ENCODE assay signal across 10 cellular contexts in the genomic region with DNA sequence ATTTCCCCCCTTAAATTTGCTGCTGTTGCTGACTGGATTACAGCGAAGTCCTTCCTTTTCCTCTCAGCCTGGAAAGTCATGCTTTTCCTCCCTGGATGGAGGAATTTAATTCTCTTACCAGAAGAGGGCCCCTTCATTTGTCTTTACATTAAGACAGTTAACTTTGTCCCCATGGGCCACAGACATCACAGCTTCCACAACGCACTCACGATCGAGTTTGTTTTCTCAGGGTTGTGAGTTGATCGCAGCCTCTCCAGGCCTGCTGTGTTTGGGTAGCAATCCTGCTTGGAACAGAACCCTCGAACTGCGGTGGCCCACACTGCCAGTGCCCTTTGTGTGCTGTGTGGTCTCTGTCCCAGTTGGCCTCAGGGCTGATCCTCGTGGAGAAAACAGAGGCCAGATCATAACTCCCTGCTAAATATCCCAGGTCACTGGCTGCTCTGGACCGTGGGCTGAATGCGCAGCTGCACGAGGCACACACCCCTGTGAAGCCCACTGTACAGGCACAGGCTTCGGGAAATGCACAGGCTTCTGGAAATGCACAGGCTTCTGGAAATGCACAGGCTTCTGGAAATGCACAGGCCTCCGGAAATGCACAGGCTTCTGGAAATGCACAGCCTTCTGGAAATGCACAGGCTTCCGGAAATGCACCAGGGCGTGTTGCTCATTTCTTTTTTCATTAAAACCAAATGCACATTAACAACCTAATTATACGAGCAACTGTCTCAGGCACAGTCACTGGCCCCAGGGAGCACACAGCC. TPM values are rescaled to one million over a fixed set of nuclear protein-coding genes. Genes with fewer than 3 reads are reported as not detected.
DNase-seq lines count a peak whose midpoint lies in the region; ATAC-seq and TF ChIP-seq lines count a peak whose summit lies in the region.
"Had no signal": no experiment of that assay in that cellular context is flagged by ENCODE, and none has a peak within 500 bp of the region (broad histone marks: within the 10 kb centered on the region; RNA-seq: fewer than 3 reads in every experiment).

No MANE protein-coding gene starts in this region.

- peaks cover 20% of the 10 kb centered on the region for H4K20me1 ChIP-seq in Karpas-422 (ENCODE audit: insufficient read depth, low read depth, low read length)

- peaks cover 3% of the 10 kb centered on the region for H3K27me3 Mint-ChIP-seq in activated naive CD8-positive, alpha-beta T cell
- H3K27me3 Mint-ChIP-seq in activated naive CD8-positive, alpha-beta T cell treated with anti-CD3 and anti-CD28 coated beads for 36 hours: peaks cover 1% of the 10 kb centered on the region

- H3K4me2 ChIP-seq in Karpas-422 (ENCODE audit: low read depth, low read length, poor library complexity, severe bottlenecking): no peak overlapping the region

- peak overlapping the region; percentile 56 for H3K4me3 Mint-ChIP-seq in activated naive CD8-positive, alpha-beta T cell
- H3K4me3 Mint-ChIP-seq in activated naive CD8-positive, alpha-beta T cell treated with anti-CD3 and anti-CD28 coated beads for 36 hours: no peak overlapping the region

- H3K4me1 ChIP-seq in SJCRH30: peaks cover 11% of the 10 kb centered on the region
- H3K4me1 ChIP-seq in spleen: peaks cover 25 to 48% (median 32%) of the 10 kb centered on the region in 6 donors
- H3K4me1 ChIP-seq in Karpas-422 (ENCODE audit: low read length): peaks cover 25% of the 10 kb centered on the region

- no peaks in the 10 kb centered on the region for H3K9me3 Mint-ChIP-seq in activated naive CD8-positive, alpha-beta T cell (ENCODE audit: low read depth)
- no peaks in the 10 kb centered on the region for H3K9me3 Mint-ChIP-seq in activated naive CD8-positive, alpha-beta T cell treated with anti-CD3 and anti-CD28 coated beads for 36 hours

- peaks cover 7% of the 10 kb centered on the region for H3K36me3 Mint-ChIP-seq in activated naive CD8-positive, alpha-beta T cell
- peaks cover 13% of the 10 kb centered on the region for H3K36me3 Mint-ChIP-seq in activated naive CD8-positive, alpha-beta T cell treated with anti-CD3 and anti-CD28 coated beads for 36 hours

- H3K79me2 ChIP-seq in Karpas-422 (ENCODE audit: low read length): peaks cover 25% of the 10 kb centered on the region

- TF ChIP-seq POLR2A in spleen (IDR thresholded peaks at IDR 0.05): no peak

- H3K27ac ChIP-seq in SJCRH30: no peak overlapping the region
- H3K27ac ChIP-seq in spleen: peak overlapping the region in 6 of 8 donors; percentile 0 to 62 (median 30)
- H3K27ac ChIP-seq in Karpas-422 (ENCODE audit: low read length): no peak overlapping the region

- H3K36me3 ChIP-seq in SJCRH30 (peaks cover 6% of the 10 kb centered on the region; the same call in 1 of the 2 replicates), spleen (no peaks in the 10 kb centered on the region), Karpas-422 (ENCODE audit: insufficient read depth, low read length) (no peaks in the 10 kb centered on the region)

- 62 to 81% (median 79%) methylated on average over 14 to 16 of the region's 16 CpGs for WGBS in spleen, 5 donors

- H3K9me3 ChIP-seq in SJCRH30 (replicated peaks) (no peaks in the 10 kb centered on the region), spleen (no peaks in the 10 kb centered on the region), Karpas-422 (ENCODE audit: low read length) (no peaks in the 10 kb centered on the region)

- peak overlapping the region; percentile 7 for H3K4me3 ChIP-seq in SJCRH30
- H3K4me3 ChIP-seq in spleen: no peak overlapping the region
- H3K4me3 ChIP-seq in Karpas-422 (ENCODE audit: low read length): no peak overlapping the region

- peaks cover 20% of the 10 kb centered on the region for H3K4me1 Mint-ChIP-seq in activated naive CD8-positive, alpha-beta T cell (ENCODE audit: low read depth)
- peaks cover 21% of the 10 kb centered on the region for H3K4me1 Mint-ChIP-seq in activated naive CD8-positive, alpha-beta T cell treated with anti-CD3 and anti-CD28 coated beads for 36 hours

- DNase-seq in activated naive CD8-positive, alpha-beta T cell treated with anti-CD3 and anti-CD28 coated beads for 36 hours: no peak
- DNase-seq in SJCRH30 (peak in 1 of 2 experiments; percentile 39), fibroblast of gingiva (ENCODE audit: low read depth) (peak; percentile 3), spleen (peak; percentile 74), Karpas-422 (no peak)
- no peak for DNase-seq in activated CD4-positive, CD25-positive, alpha-beta regulatory T cell (lab: John Stamatoyannopoulos, UW)
- DNase-seq: AML-193, MV-4-11 had no signal

- H3K27me3 ChIP-seq in SJCRH30: no peaks in the 10 kb centered on the region; the same call in 1 of the 2 replicates
- H3K27me3 ChIP-seq in spleen (replicated peaks in 1 of 7): no peaks in the 10 kb centered on the region
- H3K27me3 ChIP-seq in Karpas-422 (ENCODE audit: low read length): no peaks in the 10 kb centered on the region

- no peak for ATAC-seq in HG03039 (IDR thresholded peaks at IDR 0.05; ENCODE audit: unreplicated experiment)

- H3K9ac ChIP-seq in Karpas-422 (ENCODE audit: low read length): no peak overlapping the region

- intact Hi-C loops in spleen (cut with DNase I; ENCODE audit: low total_unique reads): no loop called here

- no peak for TF ChIP-seq CTCF in spleen (IDR thresholded peaks at IDR 0.05 in 8 of 11, conservative IDR thresholded peaks at IDR 0.05 in 3 of 11)

- no peaks in the 10 kb centered on the region for H3K9me2 ChIP-seq in Karpas-422 (replicated peaks; ENCODE audit: insufficient read depth, low read length)

- H2AFZ ChIP-seq in Karpas-422 (ENCODE audit: low read length): no peak overlapping the region

- no peak overlapping the region for H3K27ac Mint-ChIP-seq in activated naive CD8-positive, alpha-beta T cell
- no peak overlapping the region for H3K27ac Mint-ChIP-seq in activated naive CD8-positive, alpha-beta T cell treated with anti-CD3 and anti-CD28 coated beads for 36 hours

RNA-seq across cellular contexts. Expression of a gene that starts 2.2 kb away (rescaled TPM):
- total RNA-seq in activated naive CD8-positive, alpha-beta T cell treated with anti-CD3 and anti-CD28 coated beads for 36 hours: 100 to 1,000 TPM; 147 to 148 TPM
- 269 and 274 TPM in 2 replicates for total RNA-seq in SJCRH30 (2014; rRNA removed; shearing (Covaris generic))
- total RNA-seq in spleen: 100 to 1,000 TPM; 100 to 164 (median 131) TPM
- 10 to 100 TPM; 29.7 to 60.5 (median 56.0) TPM for polyA plus RNA-seq in spleen
- total RNA-seq in Karpas-422 (2014; rRNA removed; shearing (Covaris generic); ENCODE audit: low replicate concordance): 92.4 and 106 TPM in 2 replicates

Comparison
In these comparisons a context has a peak if more than half of its experiments do, and no peak if none do; other contexts are left out.
1. DNase-seq: peak in fibroblast of gingiva (single experiment) and spleen (single experiment); none in activated naive CD8-positive, alpha-beta T cell treated with anti-CD3 and anti-CD28 coated beads for 36 hours (single experiment), Karpas-422 (single experiment) and activated CD4-positive, CD25-positive, alpha-beta regulatory T cell (0 of 4).
2. H3K27ac ChIP-seq: peak in spleen (6 of 8); none in SJCRH30 (single experiment) and Karpas-422 (single experiment).